In genomic region chr7:25968205-25968993, GRCh38 we compare ENCODE assay signal across 8 cellular contexts.
DNase-seq lines count a peak whose midpoint lies in the region; ATAC-seq and TF ChIP-seq lines count a peak whose summit lies in the region.

No MANE protein-coding gene starts in this region.

- intact Hi-C loops in CD14-positive monocyte (cut with micrococcal nuclease): no loop called here

- no peaks in the 10 kb centered on the region for H3K36me3 Mint-ChIP-seq in activated CD8-positive, alpha-beta T cell treated with anti-CD3 and anti-CD28 coated beads, Interleukin-2, amount 10 ng/mL, durations not matched to agents 7 days and 5 days (ENCODE audit: low read depth)
- no peaks in the 10 kb centered on the region for H3K36me3 Mint-ChIP-seq in stimulated activated naive CD8-positive, alpha-beta T cell treated with anti-CD3 and anti-CD28 coated beads, Interleukin-15, Interleukin-2, amounts not matched to agents 100 ng/mL and 50 ng/mL, for 24 hours (ENCODE audit: low read depth)
- H3K36me3 Mint-ChIP-seq in CD14-positive monocyte: no peaks in the 10 kb centered on the region

- H3K27ac Mint-ChIP-seq in activated CD8-positive, alpha-beta T cell treated with anti-CD3 and anti-CD28 coated beads, Interleukin-2, amount 10 ng/mL, durations not matched to agents 7 days and 5 days: peak overlapping the region; percentile 7
- peak overlapping the region; percentile 76 for H3K27ac Mint-ChIP-seq in stimulated activated naive CD8-positive, alpha-beta T cell treated with anti-CD3 and anti-CD28 coated beads, Interleukin-15, Interleukin-2, amounts not matched to agents 100 ng/mL and 50 ng/mL, for 24 hours
- H3K27ac Mint-ChIP-seq in CD14-positive monocyte: no peak overlapping the region

- H3K9me3 Mint-ChIP-seq in activated CD8-positive, alpha-beta T cell treated with anti-CD3 and anti-CD28 coated beads, Interleukin-2, amount 10 ng/mL, durations not matched to agents 7 days and 5 days (ENCODE audit: insufficient read depth): no peaks in the 10 kb centered on the region
- peaks cover 10% of the 10 kb centered on the region for H3K9me3 Mint-ChIP-seq in stimulated activated naive CD8-positive, alpha-beta T cell treated with anti-CD3 and anti-CD28 coated beads, Interleukin-15, Interleukin-2, amounts not matched to agents 100 ng/mL and 50 ng/mL, for 24 hours
- H3K9me3 Mint-ChIP-seq in CD14-positive monocyte: peaks cover 0 to 9% (median 4%) of the 10 kb centered on the region in 7 donors

- POLR2A ChIA-PET in activated CD8-positive, alpha-beta T cell treated with anti-CD3 and anti-CD28 coated beads, Interleukin-2, amount 10 ng/mL, durations not matched to agents 7 days and 5 days (lab: Charles Lee): no interaction called here

- H3K9ac ChIP-seq in BLaER1 treated with 17β-estradiol and CSF1 and Interleukin-3, amounts not matched to agents 10 nM and 100 nM: no peak overlapping the region

- no peaks in the 10 kb centered on the region for H3K36me3 ChIP-seq in BLaER1 treated with 17β-estradiol and CSF1 and Interleukin-3, amounts not matched to agents 10 nM and 100 nM

- H3K4me1 ChIP-seq in BLaER1 treated with 17β-estradiol and CSF1 and Interleukin-3, amounts not matched to agents 10 nM and 100 nM: peaks cover 17 to 41% (median 32%) of the 10 kb centered on the region in 10 experiments; a peak in 19 of 20 replicates

- DNase-seq in activated CD8-positive, alpha-beta T cell treated with anti-CD3 and anti-CD28 coated beads, Interleukin-2, amount 10 ng/mL, durations not matched to agents 7 days and 5 days: peak; percentile 37
- DNase-seq in NCI-H2227 (lab: John Stamatoyannopoulos, UW; ENCODE audit: unreplicated experiment) (no peak), CD14-positive monocyte (ENCODE audit: low spot score) (no peak), G401 (ENCODE audit: low spot score) (no peak)

- peak; percentile 59 for ATAC-seq in HG03135 (IDR thresholded peaks at IDR 0.05; ENCODE audit: unreplicated experiment)
- peak; percentile 47 for ATAC-seq in activated CD8-positive, alpha-beta T cell treated with anti-CD3 and anti-CD28 coated beads, Interleukin-2, amount 10 ng/mL, durations not matched to agents 7 days and 5 days

- no peaks in the 10 kb centered on the region for H3K27me3 ChIP-seq in BLaER1 treated with 17β-estradiol and CSF1 and Interleukin-3, amounts not matched to agents 10 nM and 100 nM

- peak overlapping the region; percentile 3 to 50 (median 26); a peak in 15 of 22 replicates for H3K4me2 ChIP-seq in BLaER1 treated with 17β-estradiol and CSF1 and Interleukin-3, amounts not matched to agents 10 nM and 100 nM

- no peak overlapping the region for H3K27ac ChIP-seq in BLaER1 treated with 17β-estradiol and CSF1 and Interleukin-3, amounts not matched to agents 10 nM and 100 nM

- in situ Hi-C loops in G401 (cut with HindIII; ENCODE audit: low sequenced_read_pairs): no loop called here

- H3K9me3 ChIP-seq in BLaER1 treated with 17β-estradiol and CSF1 and Interleukin-3, amounts not matched to agents 10 nM and 100 nM (replicated peaks in 1 of 11): peaks cover 0 to 6% (median 0%) of the 10 kb centered on the region in 11 experiments; a peak in 4 of 22 replicates

- H3K4me3 ChIP-seq in BLaER1 treated with 17β-estradiol and CSF1 and Interleukin-3, amounts not matched to agents 10 nM and 100 nM: no peak overlapping the region

- TF ChIP-seq POLR2A in GM19099 (IDR thresholded peaks at IDR 0.05; ENCODE audit: extremely low read depth, insufficient read length, low read depth): peak; percentile 50

- H3K4me1 Mint-ChIP-seq in activated CD8-positive, alpha-beta T cell treated with anti-CD3 and anti-CD28 coated beads, Interleukin-2, amount 10 ng/mL, durations not matched to agents 7 days and 5 days (ENCODE audit: low read depth): peaks cover 20% of the 10 kb centered on the region
- peaks cover 19% of the 10 kb centered on the region for H3K4me1 Mint-ChIP-seq in stimulated activated naive CD8-positive, alpha-beta T cell treated with anti-CD3 and anti-CD28 coated beads, Interleukin-15, Interleukin-2, amounts not matched to agents 100 ng/mL and 50 ng/mL, for 24 hours (ENCODE audit: low read depth)
- H3K4me1 Mint-ChIP-seq in CD14-positive monocyte: peaks cover 6% of the 10 kb centered on the region

- TF ChIP-seq CTCF in CD14-positive monocyte (IDR thresholded peaks at IDR 0.05): no peak

- CTCF ChIA-PET in activated CD8-positive, alpha-beta T cell treated with anti-CD3 and anti-CD28 coated beads, Interleukin-2, amount 10 ng/mL, durations not matched to agents 7 days and 5 days (lab: Charles Lee): interaction anchor here (1.4 kb wide), 1 partner anchor 76 kb away, joined by 5 read pairs; no protein-coding TSS in a partner anchor

- H4K20me1 ChIP-seq in BLaER1 treated with 17β-estradiol and CSF1 and Interleukin-3, amounts not matched to agents 10 nM and 100 nM: no peaks in the 10 kb centered on the region

- peaks cover 19% of the 10 kb centered on the region for H3K27me3 Mint-ChIP-seq in activated CD8-positive, alpha-beta T cell treated with anti-CD3 and anti-CD28 coated beads, Interleukin-2, amount 10 ng/mL, durations not matched to agents 7 days and 5 days (ENCODE audit: low read depth)
- H3K27me3 Mint-ChIP-seq in stimulated activated naive CD8-positive, alpha-beta T cell treated with anti-CD3 and anti-CD28 coated beads, Interleukin-15, Interleukin-2, amounts not matched to agents 100 ng/mL and 50 ng/mL, for 24 hours: peaks cover 56% of the 10 kb centered on the region
- H3K27me3 Mint-ChIP-seq in CD14-positive monocyte (ENCODE audit: low read depth in 3 of 3): peaks cover 6 to 35% (median 14%) of the 10 kb centered on the region in 3 donors

- H3K4me3 Mint-ChIP-seq in activated CD8-positive, alpha-beta T cell treated with anti-CD3 and anti-CD28 coated beads, Interleukin-2, amount 10 ng/mL, durations not matched to agents 7 days and 5 days: no peak overlapping the region
- no peak overlapping the region for H3K4me3 Mint-ChIP-seq in stimulated activated naive CD8-positive, alpha-beta T cell treated with anti-CD3 and anti-CD28 coated beads, Interleukin-15, Interleukin-2, amounts not matched to agents 100 ng/mL and 50 ng/mL, for 24 hours
- H3K4me3 Mint-ChIP-seq in CD14-positive monocyte: no peak overlapping the region

Comparison
In these comparisons a context has a peak if more than half of its experiments do, and no peak if none do; other contexts are left out.
1. H3K27ac Mint-ChIP-seq: peak in activated CD8-positive, alpha-beta T cell treated with anti-CD3 and anti-CD28 coated beads, Interleukin-2, amount 10 ng/mL, durations not matched to agents 7 days and 5 days (single experiment) and stimulated activated naive CD8-positive, alpha-beta T cell treated with anti-CD3 and anti-CD28 coated beads, Interleukin-15, Interleukin-2, amounts not matched to agents 100 ng/mL and 50 ng/mL, for 24 hours (single experiment); none in CD14-positive monocyte (0 of 7).